Comparison of ENCODE assay signal across 18 cellular contexts in the genomic region with DNA sequence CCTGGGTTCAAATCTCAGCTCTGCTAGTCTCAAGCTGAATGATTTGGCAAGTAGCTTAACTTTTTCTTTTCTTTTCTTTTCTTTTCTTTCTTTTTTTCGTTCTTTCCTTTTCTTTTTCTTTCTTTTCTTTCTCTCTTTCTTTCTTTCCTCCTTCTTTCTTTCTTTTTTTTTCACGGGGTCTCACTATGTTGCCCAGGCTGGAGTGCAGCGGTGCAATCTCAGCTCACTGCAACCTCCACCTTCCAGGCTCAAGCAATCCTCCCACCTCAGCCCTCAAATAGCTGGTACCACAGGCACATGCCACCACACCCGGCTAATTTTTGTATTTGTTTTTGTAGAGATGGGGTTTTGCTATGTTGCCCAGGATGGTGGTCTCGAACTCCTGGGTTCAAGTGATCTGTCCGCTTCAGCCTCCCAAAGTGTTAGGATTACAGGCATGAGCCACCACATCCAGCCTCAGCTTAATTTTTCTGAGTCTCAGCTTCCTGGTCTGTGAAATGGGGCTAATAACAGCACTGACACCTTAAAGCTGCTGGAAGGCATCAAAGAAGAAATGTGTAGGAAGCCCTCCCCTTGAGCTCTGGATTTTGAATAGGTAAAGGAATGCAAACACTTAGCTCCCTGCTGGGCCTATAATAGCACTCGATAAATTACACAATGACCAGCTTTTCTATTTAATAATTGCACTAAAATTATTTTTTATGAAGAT.
"Had no signal": no experiment of that assay in that cellular context is flagged by ENCODE, and none has a peak within 500 bp of the region (broad histone marks: within the 10 kb centered on the region; RNA-seq: fewer than 3 reads in every experiment).

No MANE protein-coding gene starts in this region.

- H3K27ac Mint-ChIP-seq: dendritic cell treated with granulocyte-macrophage colony-stimulating factor and Interleukin-4, amounts not matched to agents 40 ng/mL and 50 ng/mL, for 4 days; naive B cell; nephron; stimulated activated naive B cell treated with anti-CD40 and anti-IgM and Interleukin-4, amounts not matched to agents 10 μg/mL and 1 μg/mL and 100 μg/mL, for 72 hours; stimulated activated naive CD8-positive, alpha-beta T cell treated with anti-CD3 and anti-CD28 coated beads, Interleukin-15, amount 100 ng/mL, for 72 hours had no signal

- H3K4me3 ChIP-seq: lung, sigmoid colon, skin epidermis, testis, tibial nerve had no signal

- DNase-seq: foreskin keratinocyte; left colon; left ventricle myocardium superior; mesenchymal stem cell; naive B cell; posterior cingulate gyrus; sigmoid colon; stimulated activated CD4-positive, alpha-beta T cell treated with anti-CD3 and anti-CD28 coated beads, Interleukin-2, amount 100 ng/mL, for 24 hours; stimulated activated CD4-positive, alpha-beta T cell treated with anti-CD3 and anti-CD28 coated beads, Interleukin-4, amount 100 ng/mL, for 4 hours; stimulated activated naive B cell treated with anti-CD40 and anti-IgM and Interleukin-4, amounts not matched to agents 10 μg/mL and 1 μg/mL and 100 μg/mL, for 72 hours; stimulated activated naive CD8-positive, alpha-beta T cell treated with anti-CD3 and anti-CD28 coated beads, Interleukin-15, amount 100 ng/mL, for 72 hours; testis had no signal

- H3K4me1 Mint-ChIP-seq: nephron; stimulated activated naive B cell treated with anti-CD40 and anti-IgM and Interleukin-4, amounts not matched to agents 10 μg/mL and 1 μg/mL and 100 μg/mL, for 72 hours; stimulated activated naive CD8-positive, alpha-beta T cell treated with anti-CD3 and anti-CD28 coated beads, Interleukin-15, amount 100 ng/mL, for 72 hours had no signal

- H3K27ac ChIP-seq: foreskin keratinocyte, neutrophil, sigmoid colon, skin epidermis, testis, tibial nerve had no signal

- ATAC-seq: foreskin keratinocyte; left colon; left ventricle myocardium superior; stimulated activated naive B cell treated with anti-CD40 and anti-IgM and Interleukin-4, amounts not matched to agents 10 μg/mL and 1 μg/mL and 100 μg/mL, for 72 hours; stimulated activated naive CD8-positive, alpha-beta T cell treated with anti-CD3 and anti-CD28 coated beads, Interleukin-15, amount 100 ng/mL, for 72 hours had no signal

- H3K27me3 ChIP-seq: sigmoid colon, testis, tibial nerve had no signal

- H3K4me1 ChIP-seq: foreskin keratinocyte, sigmoid colon, testis, tibial nerve had no signal

- H3K4me3 Mint-ChIP-seq: dendritic cell treated with granulocyte-macrophage colony-stimulating factor and Interleukin-4, amounts not matched to agents 40 ng/mL and 50 ng/mL, for 4 days; naive B cell; nephron; stimulated activated naive B cell treated with anti-CD40 and anti-IgM and Interleukin-4, amounts not matched to agents 10 μg/mL and 1 μg/mL and 100 μg/mL, for 72 hours; stimulated activated naive CD8-positive, alpha-beta T cell treated with anti-CD3 and anti-CD28 coated beads, Interleukin-15, amount 100 ng/mL, for 72 hours had no signal

- H3K36me3 ChIP-seq: neutrophil, sigmoid colon, tibial nerve had no signal

- H3K9me3 Mint-ChIP-seq: dendritic cell treated with granulocyte-macrophage colony-stimulating factor and Interleukin-4, amounts not matched to agents 40 ng/mL and 50 ng/mL, for 4 days; nephron; stimulated activated naive B cell treated with anti-CD40 and anti-IgM and Interleukin-4, amounts not matched to agents 10 μg/mL and 1 μg/mL and 100 μg/mL, for 72 hours; stimulated activated naive CD8-positive, alpha-beta T cell treated with anti-CD3 and anti-CD28 coated beads, Interleukin-15, amount 100 ng/mL, for 72 hours had no signal

- H3K36me3 Mint-ChIP-seq: naive B cell; stimulated activated naive B cell treated with anti-CD40 and anti-IgM and Interleukin-4, amounts not matched to agents 10 μg/mL and 1 μg/mL and 100 μg/mL, for 72 hours had no signal

- H3K9me3 ChIP-seq: neutrophil, sigmoid colon, testis, tibial nerve had no signal
